22 cellular contexts compared by ENCODE assay signal in the genomic region with DNA sequence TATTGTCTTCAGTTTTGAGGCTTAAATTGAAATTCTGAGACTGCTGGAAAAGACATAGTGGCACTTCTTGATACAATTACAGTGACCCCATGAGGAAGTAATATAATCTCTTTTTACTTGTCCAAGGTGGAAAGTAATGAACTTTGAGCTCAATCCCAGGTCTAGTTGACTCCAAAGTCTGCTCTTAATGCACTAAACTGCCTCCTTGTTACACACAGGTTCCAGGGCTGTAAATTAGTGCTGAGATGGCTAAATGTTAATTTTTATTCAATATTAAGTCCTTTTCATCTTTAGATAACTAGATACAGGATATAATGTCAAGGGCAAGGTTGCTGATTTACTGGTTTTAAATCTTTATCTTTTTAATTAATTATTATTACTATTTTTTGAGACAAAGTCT. TPM values are rescaled to one million over a fixed set of nuclear protein-coding genes. Genes with fewer than 3 reads are reported as not detected.
DNase-seq lines count a peak whose midpoint lies in the region; ATAC-seq and TF ChIP-seq lines count a peak whose summit lies in the region.
"Had no signal": no experiment of that assay in that cellular context is flagged by ENCODE, and none has a peak within 500 bp of the region (broad histone marks: within the 10 kb centered on the region; RNA-seq: fewer than 3 reads in every experiment).

No MANE protein-coding gene starts in this region.

- TF ChIP-seq POLR2A in breast epithelium (IDR thresholded peaks at IDR 0.05) = no peak

- H3K9me3 Mint-ChIP-seq in T-cell (no peaks in the 10 kb centered on the region), memory B cell (no peaks in the 10 kb centered on the region), type B pancreatic cell (no peaks in the 10 kb centered on the region)
- H3K9me3 Mint-ChIP-seq: dendritic cell treated with granulocyte-macrophage colony-stimulating factor and Interleukin-4, amounts not matched to agents 40 ng/mL and 50 ng/mL, for 4 days had no signal

- H3K79me2 ChIP-seq in mammary epithelial cell (ENCODE audit: insufficient read depth, low read length) = peaks cover 30% of the 10 kb centered on the region

- H3K27ac Mint-ChIP-seq in T-cell = peak overlapping the region; percentile 3 to 36
- no peak overlapping the region for H3K27ac Mint-ChIP-seq in memory B cell
- peak overlapping the region; percentile 76 for H3K27ac Mint-ChIP-seq in type B pancreatic cell
- H3K27ac Mint-ChIP-seq: dendritic cell treated with granulocyte-macrophage colony-stimulating factor and Interleukin-4, amounts not matched to agents 40 ng/mL and 50 ng/mL, for 4 days had no signal

- DNase-seq in mammary epithelial cell (no peak), breast epithelium (ENCODE audit: low spot score in 2 of 2) (no peak), T-cell (no peak), memory B cell (ENCODE audit: low spot score in 2 of 2) (no peak), type B pancreatic cell (ENCODE audit: extremely low spot score, unreplicated experiment) (no peak), GM03348 (ENCODE audit: low spot score) (no peak)
- no peak for DNase-seq in central memory CD4-positive, alpha-beta T cell
- DNase-seq: activated CD4-positive, alpha-beta T cell treated with anti-CD3 and anti-CD28 coated beads for 48 hours; activated CD8-positive, alpha-beta memory T cell treated with anti-CD3 and anti-CD28 coated beads, Interleukin-2, amount 50 U/mL, for 4 hours; activated gamma-delta T cell; C1 segment of cervical spinal cord; kidney; MV-4-11; NCI-H1694 treated with DMSO at 0.1 percent for 48 hours; NCI-H526; occipital lobe; SJCRH30; stimulated activated CD4-positive, alpha-beta T cell treated with anti-CD3 and anti-CD28 coated beads, Interleukin-2, amount 100 ng/mL, for 24 hours had no signal

- H3K27ac ChIP-seq in mammary epithelial cell (ENCODE audit: insufficient read depth, low read depth, low read length) = peak overlapping the region; percentile 21
- H3K27ac ChIP-seq in breast epithelium = no peak overlapping the region
- H3K27ac ChIP-seq: cardiac muscle cell, SJCRH30 had no signal

- no peak for TF ChIP-seq CTCF in mammary epithelial cell (conservative IDR thresholded peaks at IDR 0.05 in 1 of 2, IDR thresholded peaks at IDR 0.05 in 1 of 2; ENCODE audit: extremely low read depth in 1 of 2, insufficient read depth in 1 of 2, low read depth in 1 of 2, low read length in 2 of 2)
- TF ChIP-seq CTCF in breast epithelium (IDR thresholded peaks at IDR 0.05) = no peak
- no peak for TF ChIP-seq CTCF in type B pancreatic cell (conservative IDR thresholded peaks at IDR 0.05)

- H2AFZ ChIP-seq in mammary epithelial cell (ENCODE audit: low read depth, low read length) = no peak overlapping the region

- H3K36me3 Mint-ChIP-seq in T-cell = peaks cover 15% of the 10 kb centered on the region
- peaks cover 9% of the 10 kb centered on the region for H3K36me3 Mint-ChIP-seq in memory B cell
- peaks cover 19% of the 10 kb centered on the region for H3K36me3 Mint-ChIP-seq in type B pancreatic cell

- no peak overlapping the region for H3K4me2 ChIP-seq in mammary epithelial cell (ENCODE audit: insufficient read depth, low read depth, low read length)
- H3K4me2 ChIP-seq: smooth muscle cell had no signal

- H3K4me3 ChIP-seq in mammary epithelial cell (replicated peaks in 1 of 3; ENCODE audit: insufficient read depth in 1 of 3, low read depth in 2 of 3, low read length in 3 of 3) (no peak overlapping the region), breast epithelium (no peak overlapping the region)
- H3K4me3 ChIP-seq: cardiac muscle cell, lung, SJCRH30, smooth muscle cell had no signal

- H3K4me1 Mint-ChIP-seq in T-cell (peaks cover 35 to 48% (median 38%) of the 10 kb centered on the region in 3 donors), memory B cell (peaks cover 9% of the 10 kb centered on the region), type B pancreatic cell (ENCODE audit: unreplicated experiment) (peaks cover 6% of the 10 kb centered on the region)

- no peaks in the 10 kb centered on the region for H4K20me1 ChIP-seq in mammary epithelial cell (ENCODE audit: insufficient read depth, low read length)

- no peaks in the 10 kb centered on the region for H3K27me3 ChIP-seq in mammary epithelial cell (ENCODE audit: insufficient read depth, low read length)
- no peaks in the 10 kb centered on the region for H3K27me3 ChIP-seq in breast epithelium
- H3K27me3 ChIP-seq: cardiac muscle cell, SJCRH30 had no signal

- in situ Hi-C loops in mammary epithelial cell (cut with MboI; ENCODE audit: low sequenced_read_pairs in 2 of 2) = no loop called here

- no peak for ATAC-seq in T-cell (replicated peaks in 1 of 4)
- no peak for ATAC-seq in memory B cell (ENCODE audit: low read depth)

- no peak overlapping the region for H3K9ac ChIP-seq in mammary epithelial cell (ENCODE audit: insufficient read depth, low read length)

- H3K27me3 Mint-ChIP-seq in T-cell (no peaks in the 10 kb centered on the region), memory B cell (no peaks in the 10 kb centered on the region), type B pancreatic cell (no peaks in the 10 kb centered on the region)
- H3K27me3 Mint-ChIP-seq: dendritic cell treated with granulocyte-macrophage colony-stimulating factor and Interleukin-4, amounts not matched to agents 40 ng/mL and 50 ng/mL, for 4 days had no signal

- CTCF ChIA-PET in mammary epithelial cell (lab: Charles Lee; ENCODE audit: low non-redundant PET) = no interaction called here
- CTCF ChIA-PET in T-cell (lab: Charles Lee) = interaction anchor here in 1 of 2 donors (4.8 to 4.9 kb wide), 2 partner anchors 8 to 54 kb away, joined by 27 to 29 read pairs; partner anchors contain the start of gene MED4

- POLR2A ChIA-PET in T-cell (lab: Charles Lee) = no interaction called here

- peaks cover 26% of the 10 kb centered on the region for H3K4me1 ChIP-seq in mammary epithelial cell (ENCODE audit: insufficient read depth, low read length)
- H3K4me1 ChIP-seq in breast epithelium = no peaks in the 10 kb centered on the region
- H3K4me1 ChIP-seq: SJCRH30 had no signal

- dilution Hi-C loops in mammary epithelial cell (cut with HindIII; ENCODE audit: low sequenced_read_pairs) = loop anchor here (10.0 kb wide), 1 partner anchor 245 kb away; no protein-coding TSS in a partner anchor

- H3K4me3 Mint-ChIP-seq in T-cell (peak overlapping the region in 1 of 3 donors; percentile 94), memory B cell (peak overlapping the region; percentile 17), type B pancreatic cell (peak overlapping the region; percentile 66)
- H3K4me3 Mint-ChIP-seq: dendritic cell treated with granulocyte-macrophage colony-stimulating factor and Interleukin-4, amounts not matched to agents 40 ng/mL and 50 ng/mL, for 4 days had no signal

- H3K36me3 ChIP-seq in mammary epithelial cell (ENCODE audit: insufficient read depth, low read length) = no peaks in the 10 kb centered on the region
- H3K36me3 ChIP-seq in breast epithelium = no peaks in the 10 kb centered on the region
- H3K36me3 ChIP-seq: cardiac muscle cell had no signal

- no TSS peak for BruUV-seq in mammary epithelial cell (replicated peaks; lab: Mats Ljungman, UMichigan)

- intact Hi-C loops in mammary epithelial cell (cut with micrococcal nuclease) = no loop called here
- intact Hi-C loops in breast epithelium (cut with DNase I; ENCODE audit: low total_unique reads) = no loop called here

- H3K9me3 ChIP-seq in mammary epithelial cell (replicated peaks; ENCODE audit: insufficient read depth, low read length) (no peaks in the 10 kb centered on the region), breast epithelium (no peaks in the 10 kb centered on the region)
- H3K9me3 ChIP-seq: SJCRH30 had no signal

RNA-seq across cellular contexts. Expression of gene NUDT15, which starts 2.5 kb away (rescaled TPM):
- total RNA-seq in mammary epithelial cell (10 to 100 TPM; 12.0 to 30.2 TPM), breast epithelium (10 to 100 TPM in 1 of 3 donors, 1 to 10 TPM in 2; 8.0 to 12.1 (median 8.2) TPM), T-cell (10 to 100 TPM in 1 of 5 donors, 1 to 10 TPM in 4; 4.9 to 10.4 (median 5.6) TPM), type B pancreatic cell (ENCODE audit: low replicate concordance) (19.4 and 22.6 TPM in 2 replicates)
- 20.5 TPM for polyA plus RNA-seq in mammary epithelial cell
- polyA minus RNA-seq in mammary epithelial cell = 7.5 TPM

RNA-seq across cellular contexts. Expression of gene SUCLA2, which starts 39.0 kb away (rescaled TPM):
- total RNA-seq in mammary epithelial cell (10 to 100 TPM; 44.1 to 61.8 TPM), breast epithelium (10 to 100 TPM; 42.3 to 75.4 (median 61.3) TPM), T-cell (10 to 100 TPM; 22.7 to 31.2 (median 29.4) TPM), type B pancreatic cell (ENCODE audit: low replicate concordance) (44.6 and 51.9 TPM in 2 replicates)
- 28.1 TPM for polyA plus RNA-seq in mammary epithelial cell
- polyA minus RNA-seq in mammary epithelial cell = 18.1 TPM

RNA-seq across cellular contexts. Expression of gene MED4, which starts 54.8 kb away (rescaled TPM):
- total RNA-seq in mammary epithelial cell (10 to 100 TPM; 24.8 to 43.1 TPM), breast epithelium (10 to 100 TPM; 39.0 to 45.1 (median 39.8) TPM), T-cell (10 to 100 TPM; 43.7 to 51.3 (median 45.7) TPM), type B pancreatic cell (ENCODE audit: low replicate concordance) (44.0 and 53.1 TPM in 2 replicates)
- 35.9 TPM for polyA plus RNA-seq in mammary epithelial cell
- 2.1 TPM for polyA minus RNA-seq in mammary epithelial cell
